In genomic region chr4:8393593-8394038, GRCh38 we compare ENCODE assay signal across 8 cellular contexts. TPM values are rescaled to one million over a fixed set of nuclear protein-coding genes. Genes with fewer than 3 reads are reported as not detected.
DNase-seq lines count a peak whose midpoint lies in the region; ATAC-seq, FAIRE-seq and TF ChIP-seq lines count a peak whose summit lies in the region.

No MANE protein-coding gene starts in this region.

- H3K27ac ChIP-seq in stomach smooth muscle (ENCODE audit: low read length): peak overlapping the region; percentile 80

- ATAC-seq in GM19452 (IDR thresholded peaks at IDR 0.05; ENCODE audit: unreplicated experiment) (no peak), HG03139 (IDR thresholded peaks at IDR 0.05; ENCODE audit: unreplicated experiment) (no peak), GM21447 (IDR thresholded peaks at IDR 0.05; ENCODE audit: unreplicated experiment) (no peak)

- TF ChIP-seq CTCF in HFF-Myc (IDR thresholded peaks at IDR 0.05; ENCODE audit: low read depth, low read length, missing control alignments): no peak
- TF ChIP-seq CTCF in bronchial epithelial cell (IDR thresholded peaks at IDR 0.05; ENCODE audit: insufficient read depth, low read length, severe bottlenecking): peak; percentile 6

- H3K4me1 ChIP-seq in stomach smooth muscle (ENCODE audit: control insufficient read depth, insufficient read depth, low read length): peaks cover 43% of the 10 kb centered on the region

- no peaks in the 10 kb centered on the region for H3K9me3 ChIP-seq in stomach smooth muscle (ENCODE audit: control insufficient read depth in 2 of 2, low read length in 2 of 2)

- H3K9ac ChIP-seq in stomach smooth muscle (ENCODE audit: low read length in 2 of 2): no peak overlapping the region

- H3K27me3 ChIP-seq in bronchial epithelial cell (ENCODE audit: control insufficient read depth, insufficient read depth, low read length) (no peaks in the 10 kb centered on the region), stomach smooth muscle (ENCODE audit: control insufficient read depth in 1 of 2, insufficient read depth in 2 of 2, low read length in 2 of 2) (no peaks in the 10 kb centered on the region)

- H3K36me3 ChIP-seq in bronchial epithelial cell (ENCODE audit: control insufficient read depth, insufficient read depth, low read length) (peaks cover 12% of the 10 kb centered on the region), stomach smooth muscle (ENCODE audit: control insufficient read depth in 2 of 2, insufficient read depth in 2 of 2, low read length in 2 of 2) (peaks cover 22 to 42% of the 10 kb centered on the region in 2 donors)

- FAIRE-seq in bronchial epithelial cell (lab: Jason Lieb, UNC): no peak

- H3K4me3 ChIP-seq in HFF-Myc (replicated peaks; ENCODE audit: low read depth, low read length) (no peak overlapping the region), bronchial epithelial cell (ENCODE audit: low read depth, low read length) (no peak overlapping the region), stomach smooth muscle (ENCODE audit: low read length in 2 of 2) (peak overlapping the region in 1 of 2 donors; percentile 49)

- DNase-seq in HFF-Myc (ENCODE audit: extremely low read depth, low read depth): peak; percentile 86
- DNase-seq in bronchial epithelial cell (ENCODE audit: low read depth): peak; percentile 83
- peak; percentile 96 for DNase-seq in kidney tubule cell (ENCODE audit: low spot score)
- DNase-seq in GF-D8 (lab: John Stamatoyannopoulos, UW): no peak

RNA-seq across cellular contexts. Expression of gene ACOX3, which starts 46.9 kb away (rescaled TPM):
- total RNA-seq in bronchial epithelial cell: 12.4 and 22.0 TPM in 2 replicates

RNA-seq across cellular contexts. Expression of gene TRMT44, which starts 47.0 kb away (rescaled TPM):
- total RNA-seq in bronchial epithelial cell: 10.0 and 14.1 TPM in 2 replicates
